Comparison of ENCODE assay signal across 8 cellular contexts in genomic region chr5:43305948-43306563, GRCh38. TPM values are rescaled to one million over a fixed set of nuclear protein-coding genes. Genes with fewer than 3 reads are reported as not detected.
DNase-seq lines count a peak whose midpoint lies in the region; ATAC-seq and TF ChIP-seq lines count a peak whose summit lies in the region.

No MANE protein-coding gene starts in this region.

- no peak overlapping the region for H3K4ac ChIP-seq in mesenchymal stem cell (ENCODE audit: low read depth in 1 of 2, low read length in 2 of 2)

- no peak overlapping the region for H2BK12ac ChIP-seq in mesenchymal stem cell (ENCODE audit: low read length in 2 of 2)

- ATAC-seq in GM21447 (IDR thresholded peaks at IDR 0.05; ENCODE audit: unreplicated experiment) (peak; percentile 54), HG03521 (IDR thresholded peaks at IDR 0.05; ENCODE audit: unreplicated experiment) (no peak)

- H2AK5ac ChIP-seq in mesenchymal stem cell (ENCODE audit: low read length, severe bottlenecking) = no peak overlapping the region

- H3K9me3 ChIP-seq in mesenchymal stem cell (ENCODE audit: control insufficient read depth, low read length) = no peaks in the 10 kb centered on the region

- no peak overlapping the region for H2BK15ac ChIP-seq in mesenchymal stem cell (ENCODE audit: low read depth, poor library complexity, severe bottlenecking)

- H4K8ac ChIP-seq in mesenchymal stem cell (ENCODE audit: low read length) = no peak overlapping the region

- peak overlapping the region; percentile 15 for H3K9ac ChIP-seq in mesenchymal stem cell (ENCODE audit: low read length)

- H2AFZ ChIP-seq in mesenchymal stem cell (ENCODE audit: low read depth, low read length) = no peak overlapping the region

- peak; percentile 69 for TF ChIP-seq CTCF in LNCaP clone FGC (IDR thresholded peaks at IDR 0.05; ENCODE audit: control insufficient read depth, extremely low read depth, insufficient read depth)
- peak; percentile 67 for TF ChIP-seq CTCF in choroid plexus epithelial cell (conservative IDR thresholded peaks at IDR 0.05; ENCODE audit: low read depth, low read length)

- no peaks in the 10 kb centered on the region for H3K79me1 ChIP-seq in mesenchymal stem cell (replicated peaks; ENCODE audit: low read length, poor library complexity, severe bottlenecking)

- no peak overlapping the region for H3K23ac ChIP-seq in mesenchymal stem cell (ENCODE audit: low read length in 2 of 2)

- peaks cover 0 to 66% of the 10 kb centered on the region in 2 experiments for H3K36me3 ChIP-seq in mesenchymal stem cell (ENCODE audit: control insufficient read depth in 1 of 2, insufficient read depth in 2 of 2, low read depth in 1 of 2, low read length in 2 of 2)

- DNase-seq in EL (peak; percentile 70), LNCaP clone FGC (ENCODE audit: low read depth) (peak; percentile 46), RPMI7951 (ENCODE audit: low read depth) (peak; percentile 61), choroid plexus epithelial cell (ENCODE audit: low read depth) (peak; percentile 88), mesenchymal stem cell (peak; percentile 75), mesenteric fat pad (ENCODE audit: low spot score) (no peak)

- H3K18ac ChIP-seq in mesenchymal stem cell (ENCODE audit: low read depth in 1 of 2, low read length in 2 of 2) = no peak overlapping the region

- peaks cover 5% of the 10 kb centered on the region for H3K4me1 ChIP-seq in mesenchymal stem cell (ENCODE audit: control insufficient read depth, insufficient read depth, low read depth, low read length)

- H3K27ac ChIP-seq in mesenchymal stem cell (ENCODE audit: low read length, poor library complexity, severe bottlenecking) = peak overlapping the region; percentile 17

- H2BK120ac ChIP-seq in mesenchymal stem cell (ENCODE audit: low read depth, low read length) = no peak overlapping the region

- no peak overlapping the region for H4K91ac ChIP-seq in mesenchymal stem cell (ENCODE audit: low read length)

- no peak overlapping the region for H3K14ac ChIP-seq in mesenchymal stem cell (ENCODE audit: low read length in 2 of 2)

- H3K27me3 ChIP-seq in mesenchymal stem cell (ENCODE audit: control insufficient read depth in 1 of 2, insufficient read depth in 1 of 2, low read length in 2 of 2) = no peaks in the 10 kb centered on the region

- WGBS in mesenchymal stem cell = 100% methylated on average over 1 of the region's 1 CpG

- H3K4me2 ChIP-seq in mesenchymal stem cell (ENCODE audit: low read length, poor library complexity, severe bottlenecking) = no peak overlapping the region

- no peak overlapping the region for H2BK5ac ChIP-seq in mesenchymal stem cell (ENCODE audit: low read depth, low read length, poor library complexity, severe bottlenecking)

- H3K4me3 ChIP-seq in LNCaP clone FGC (ENCODE audit: low read depth, low read length) (no peak overlapping the region), choroid plexus epithelial cell (ENCODE audit: low read depth, low read length) (no peak overlapping the region), mesenchymal stem cell (ENCODE audit: insufficient read depth in 1 of 2, low read depth in 1 of 2, low read length in 2 of 2) (no peak overlapping the region)

RNA-seq across cellular contexts. Expression of gene HMGCS1, which starts 7.2 kb away (rescaled TPM):
- total RNA-seq in RPMI7951 (2014; rRNA removed; shearing (Covaris generic)) = 17.6 and 18.9 TPM in 2 replicates
- 252 TPM for polyA plus RNA-seq in mesenchymal stem cell (2013, experiment 1 of 2)
- polyA plus RNA-seq in mesenchymal stem cell (2013, experiment 2 of 2) = 268 TPM
- 33.7 TPM for total RNA-seq in mesenteric fat pad
